Comparison of ENCODE assay signal across 17 cellular contexts in genomic region chr3:100001514-100002270, GRCh38.
DNase-seq lines count a peak whose midpoint lies in the region; ATAC-seq, FAIRE-seq and TF ChIP-seq lines count a peak whose summit lies in the region.
"Had no signal": no experiment of that assay in that cellular context is flagged by ENCODE, and none has a peak within 500 bp of the region (broad histone marks: within the 10 kb centered on the region; RNA-seq: fewer than 3 reads in every experiment).

No MANE protein-coding gene starts in this region.

- no peak overlapping the region for H3K4me3 Mint-ChIP-seq in astrocyte (ENCODE audit: unreplicated experiment)
- no peak overlapping the region for H3K4me3 Mint-ChIP-seq in mesothelial cell of epicardium
- no peak overlapping the region for H3K4me3 Mint-ChIP-seq in CD8-positive, alpha-beta memory T cell
- H3K4me3 Mint-ChIP-seq: activated CD8-positive, alpha-beta memory T cell treated with anti-CD3 and anti-CD28 coated beads, Interleukin-2, amount 10 ng/mL, durations not matched to agents 7 days and 5 days; GM23338; natural killer cell treated with Interleukin-12 subunit alpha and Interleukin-12 subunit beta and Interleukin-15 and Interleukin-18, amount 100 ng/mL, for 72 hours; T-helper 17 cell had no signal

- no peak for FAIRE-seq in astrocyte (lab: Jason Lieb, UNC)

- peak overlapping the region; percentile 72 for H3K27ac Mint-ChIP-seq in astrocyte (ENCODE audit: unreplicated experiment)
- H3K27ac Mint-ChIP-seq in mesothelial cell of epicardium, result peak overlapping the region; percentile 83
- H3K27ac Mint-ChIP-seq in CD8-positive, alpha-beta memory T cell, result no peak overlapping the region
- H3K27ac Mint-ChIP-seq: activated CD8-positive, alpha-beta memory T cell treated with anti-CD3 and anti-CD28 coated beads, Interleukin-2, amount 10 ng/mL, durations not matched to agents 7 days and 5 days; GM23338; natural killer cell treated with Interleukin-12 subunit alpha and Interleukin-12 subunit beta and Interleukin-15 and Interleukin-18, amount 100 ng/mL, for 72 hours; T-helper 17 cell had no signal

- no peak overlapping the region for H2AFZ ChIP-seq in astrocyte (ENCODE audit: low read depth, low read length)
- H2AFZ ChIP-seq: GM23338 had no signal

- POLR2A ChIA-PET in CD8-positive, alpha-beta memory T cell (lab: Charles Lee), result no interaction called here
- POLR2A ChIA-PET in GM10248 (lab: Yijun Ruan, JAX), result no interaction called here

- no peak for TF ChIP-seq CTCF in astrocyte (IDR thresholded peaks at IDR 0.05; ENCODE audit: insufficient read depth, low read depth, low read length)
- no peak for TF ChIP-seq CTCF in mesothelial cell of epicardium (IDR thresholded peaks at IDR 0.05; ENCODE audit: unreplicated experiment)
- TF ChIP-seq CTCF in GM10248 (IDR thresholded peaks at IDR 0.05; ENCODE audit: control extremely low read depth, extremely low read depth, low read depth, missing control alignments), result no peak

- H3K9ac ChIP-seq in astrocyte (ENCODE audit: low read length), result no peak overlapping the region

- no peak for TF ChIP-seq RAD21 in Ishikawa (IDR thresholded peaks at IDR 0.05; ENCODE audit: low read depth)

- H3K4me2 ChIP-seq in astrocyte (ENCODE audit: low read length), result no peak overlapping the region
- H3K4me2 ChIP-seq: GM23338 had no signal

- CTCF ChIA-PET in CD8-positive, alpha-beta memory T cell (lab: Charles Lee), result interaction anchor here (0.8 kb wide), 1 partner anchor 20 kb away, joined by 3 read pairs; no protein-coding TSS in a partner anchor
- CTCF ChIA-PET in GM10248 (lab: Yijun Ruan, JAX), result interaction anchor here (0.9 to 1.9 kb wide), 7 partner anchors 11 to 253 kb away, joined by 3 to 6 read pairs (median 4); no protein-coding TSS in a partner anchor

- H3K27me3 ChIP-seq in astrocyte (ENCODE audit: insufficient read depth, low read length), result no peaks in the 10 kb centered on the region
- H3K27me3 ChIP-seq in CD8-positive, alpha-beta memory T cell (ENCODE audit: insufficient read depth, low read length, poor library complexity, severe bottlenecking), result no peaks in the 10 kb centered on the region
- H3K27me3 ChIP-seq: ascending aorta, stomach had no signal

- no peaks in the 10 kb centered on the region for H3K36me3 ChIP-seq in astrocyte (ENCODE audit: insufficient read depth, low read length)
- H3K36me3 ChIP-seq in CD8-positive, alpha-beta memory T cell (ENCODE audit: insufficient read depth, low read length), result no peaks in the 10 kb centered on the region
- H3K36me3 ChIP-seq: ascending aorta, stomach had no signal

- H3K9me3 Mint-ChIP-seq in astrocyte (ENCODE audit: unreplicated experiment) (no peaks in the 10 kb centered on the region), mesothelial cell of epicardium (peaks cover 10% of the 10 kb centered on the region)
- peaks cover 0 to 3% (median 2%) of the 10 kb centered on the region in 5 donors for H3K9me3 Mint-ChIP-seq in CD8-positive, alpha-beta memory T cell
- H3K9me3 Mint-ChIP-seq: GM23338; natural killer cell treated with Interleukin-12 subunit alpha and Interleukin-12 subunit beta and Interleukin-15 and Interleukin-18, amount 100 ng/mL, for 72 hours had no signal

- DNase-seq in COR-L47 (lab: John Stamatoyannopoulos, UW) (peak; percentile 87), astrocyte (ENCODE audit: low read depth) (no peak), mesothelial cell of epicardium (ENCODE audit: low spot score in 2 of 2, unreplicated experiment in 2 of 2) (no peak), GM10248 (ENCODE audit: extremely low spot score) (no peak), caudate nucleus (lab: John Stamatoyannopoulos, UW) (no peak)
- DNase-seq in CD8-positive, alpha-beta memory T cell, result no peak
- DNase-seq: activated CD4-positive, alpha-beta T cell treated with anti-CD3 and anti-CD28 coated beads for 1 hour; activated CD8-positive, alpha-beta memory T cell treated with anti-CD3 and anti-CD28 coated beads, Interleukin-2, amount 10 ng/mL, durations not matched to agents 7 days and 5 days; activated gamma-delta T cell; NCI-H187 treated with DMSO at 0.1 percent for 48 hours; stomach; T-helper 17 cell had no signal

- H3K27me3 Mint-ChIP-seq in astrocyte (ENCODE audit: low read depth, unreplicated experiment), result no peaks in the 10 kb centered on the region
- H3K27me3 Mint-ChIP-seq in mesothelial cell of epicardium (ENCODE audit: low read depth), result no peaks in the 10 kb centered on the region
- H3K27me3 Mint-ChIP-seq in CD8-positive, alpha-beta memory T cell, result no peaks in the 10 kb centered on the region
- H3K27me3 Mint-ChIP-seq: activated CD8-positive, alpha-beta memory T cell treated with anti-CD3 and anti-CD28 coated beads, Interleukin-2, amount 10 ng/mL, durations not matched to agents 7 days and 5 days; natural killer cell treated with Interleukin-12 subunit alpha and Interleukin-12 subunit beta and Interleukin-15 and Interleukin-18, amount 100 ng/mL, for 72 hours; T-helper 17 cell had no signal

- no peaks in the 10 kb centered on the region for H4K20me1 ChIP-seq in astrocyte (ENCODE audit: insufficient read depth, low read length)

- H3K36me3 Mint-ChIP-seq in astrocyte (ENCODE audit: low read depth, unreplicated experiment) (no peaks in the 10 kb centered on the region), mesothelial cell of epicardium (peaks cover 2% of the 10 kb centered on the region)
- H3K36me3 Mint-ChIP-seq in CD8-positive, alpha-beta memory T cell, result peaks cover 0 to 7% (median 5%) of the 10 kb centered on the region in 3 donors

- TF ChIP-seq EP300 in Ishikawa (IDR thresholded peaks at IDR 0.05; ENCODE audit: borderline replicate concordance), result no peak

- H3K4me3 ChIP-seq in astrocyte (ENCODE audit: insufficient read depth, low read depth, low read length), result no peak overlapping the region
- H3K4me3 ChIP-seq in CD8-positive, alpha-beta memory T cell (ENCODE audit: low read length), result no peak overlapping the region
- H3K4me3 ChIP-seq: ascending aorta, GM23338, stomach had no signal

- H3K4me1 ChIP-seq in astrocyte (ENCODE audit: insufficient read depth, low read length), result peaks cover 29% of the 10 kb centered on the region
- no peaks in the 10 kb centered on the region for H3K4me1 ChIP-seq in CD8-positive, alpha-beta memory T cell (ENCODE audit: insufficient read depth, low read length)

- no peak for ATAC-seq in HG02885 (IDR thresholded peaks at IDR 0.05; ENCODE audit: poor library complexity, unreplicated experiment)
- ATAC-seq: activated CD8-positive, alpha-beta memory T cell treated with anti-CD3 and anti-CD28 coated beads, Interleukin-2, amount 10 ng/mL, durations not matched to agents 7 days and 5 days; GM23338; natural killer cell treated with Interleukin-12 subunit alpha and Interleukin-12 subunit beta and Interleukin-15 and Interleukin-18, amount 100 ng/mL, for 72 hours; T-helper 17 cell had no signal

- no peaks in the 10 kb centered on the region for H3K9me3 ChIP-seq in astrocyte (ENCODE audit: insufficient read depth, low read depth, low read length)
- no peaks in the 10 kb centered on the region for H3K9me3 ChIP-seq in CD8-positive, alpha-beta memory T cell (ENCODE audit: low read length)
- H3K9me3 ChIP-seq: ascending aorta, stomach had no signal

- H3K27ac ChIP-seq in astrocyte (ENCODE audit: low read depth, low read length), result peak overlapping the region; percentile 82
- no peak overlapping the region for H3K27ac ChIP-seq in CD8-positive, alpha-beta memory T cell (ENCODE audit: low read depth, low read length)
- H3K27ac ChIP-seq in caudate nucleus (ENCODE audit: low read depth, low read length), result no peak overlapping the region

- peaks cover 48% of the 10 kb centered on the region for H3K4me1 Mint-ChIP-seq in astrocyte (ENCODE audit: low read depth, unreplicated experiment)
- peaks cover 45% of the 10 kb centered on the region for H3K4me1 Mint-ChIP-seq in mesothelial cell of epicardium
- H3K4me1 Mint-ChIP-seq in CD8-positive, alpha-beta memory T cell, result peaks cover 0 to 4% (median 0%) of the 10 kb centered on the region in 3 donors

- no peaks in the 10 kb centered on the region for H3K79me2 ChIP-seq in astrocyte (ENCODE audit: insufficient read depth, low read length)

TF ChIP-seq in Ishikawa, 13 proteins besides CTCF, POLR2A, EP300 and RAD21:
- TF ChIP-seq ZBTB7A (IDR thresholded peaks at IDR 0.05; ENCODE audit: low read depth), result no peak
- TF ChIP-seq TEAD4 (IDR thresholded peaks at IDR 0.05), result 0 out of 2 replicates have a peak, but pooled peaks have one; percentile 10
- TF ChIP-seq TCF12 (IDR thresholded peaks at IDR 0.05; ENCODE audit: low read depth), result peak; percentile 71
- peak; percentile 78 for TF ChIP-seq NFIC (IDR thresholded peaks at IDR 0.05)

Comparison
In these comparisons a context has a peak if more than half of its experiments do, and no peak if none do; other contexts are left out.
1. H3K27ac Mint-ChIP-seq: peak in astrocyte (single experiment) and mesothelial cell of epicardium (single experiment); none in CD8-positive, alpha-beta memory T cell (0 of 8).